9 cellular contexts compared by ENCODE assay signal in genomic region chr12:116324684-116325664, GRCh38. TPM values are rescaled to one million over a fixed set of nuclear protein-coding genes. Genes with fewer than 3 reads are reported as not detected.
DNase-seq lines count a peak whose midpoint lies in the region; ATAC-seq and TF ChIP-seq lines count a peak whose summit lies in the region.
"Had no signal": no experiment of that assay in that cellular context is flagged by ENCODE, and none has a peak within 500 bp of the region (broad histone marks: within the 10 kb centered on the region; RNA-seq: fewer than 3 reads in every experiment).

No MANE protein-coding gene starts in this region.

- ATAC-seq in HG03039 (IDR thresholded peaks at IDR 0.05; ENCODE audit: unreplicated experiment) = peak; percentile 72
- peak; percentile 83 for ATAC-seq in stimulated activated memory B cell treated with anti-CD40 and anti-IgM and Interleukin-4, amounts not matched to agents 10 μg/mL and 1 μg/mL and 100 μg/mL, for 72 hours

- no peak overlapping the region for H3K27ac ChIP-seq in SJCRH30
- no peak overlapping the region for H3K27ac ChIP-seq in WERI-Rb-1
- H3K27ac ChIP-seq: SJSA1 had no signal

- H3K9me3 ChIP-seq in SJCRH30 (replicated peaks) = no peaks in the 10 kb centered on the region
- no peaks in the 10 kb centered on the region for H3K9me3 ChIP-seq in WERI-Rb-1 (ENCODE audit: severe bottlenecking)
- H3K9me3 ChIP-seq: SJSA1 had no signal

- no peaks in the 10 kb centered on the region for H3K27me3 ChIP-seq in SJCRH30
- no peaks in the 10 kb centered on the region for H3K27me3 ChIP-seq in WERI-Rb-1 (ENCODE audit: insufficient read depth, low read depth, severe bottlenecking)
- H3K27me3 ChIP-seq: SJSA1 had no signal

- no peak for TF ChIP-seq CTCF in WERI-Rb-1 (IDR thresholded peaks at IDR 0.05; ENCODE audit: low read depth, low read length)

- no peaks in the 10 kb centered on the region for H3K4me1 ChIP-seq in SJCRH30

- H3K4me3 ChIP-seq in SJCRH30 (no peak overlapping the region), WERI-Rb-1 (ENCODE audit: low read depth, low read length) (no peak overlapping the region)
- H3K4me3 ChIP-seq: SJSA1 had no signal

- no peaks in the 10 kb centered on the region for H3K27me3 Mint-ChIP-seq in activated T-cell treated with anti-CD3 and anti-CD28 coated beads, Interleukin-2, amount 50 U/mL, for 24 hours
- no peaks in the 10 kb centered on the region for H3K27me3 Mint-ChIP-seq in T-helper 1 cell treated with Interleukin-12 subunit alpha and Interleukin-12 subunit beta and Interleukin-4 antibody, amounts not matched to agents 30 μg/mL and 1 μg/mL, for 36 hours (ENCODE audit: low read depth)
- no peaks in the 10 kb centered on the region for H3K27me3 Mint-ChIP-seq in stimulated activated memory B cell treated with anti-CD40 and anti-IgM and Interleukin-4, amounts not matched to agents 10 μg/mL and 1 μg/mL and 100 μg/mL, for 72 hours

- H3K27ac Mint-ChIP-seq in activated T-cell treated with anti-CD3 and anti-CD28 coated beads, Interleukin-2, amount 50 U/mL, for 24 hours = peak overlapping the region; percentile 81
- peak overlapping the region; percentile 79 for H3K27ac Mint-ChIP-seq in T-helper 1 cell treated with Interleukin-12 subunit alpha and Interleukin-12 subunit beta and Interleukin-4 antibody, amounts not matched to agents 30 μg/mL and 1 μg/mL, for 36 hours
- H3K27ac Mint-ChIP-seq in stimulated activated memory B cell treated with anti-CD40 and anti-IgM and Interleukin-4, amounts not matched to agents 10 μg/mL and 1 μg/mL and 100 μg/mL, for 72 hours = peak overlapping the region; percentile 91

- H3K36me3 ChIP-seq in SJCRH30 = no peaks in the 10 kb centered on the region
- H3K36me3 ChIP-seq in WERI-Rb-1 = no peaks in the 10 kb centered on the region
- H3K36me3 ChIP-seq: SJSA1 had no signal

- H3K4me3 Mint-ChIP-seq in activated T-cell treated with anti-CD3 and anti-CD28 coated beads, Interleukin-2, amount 50 U/mL, for 24 hours = peak overlapping the region; percentile 12
- H3K4me3 Mint-ChIP-seq in T-helper 1 cell treated with Interleukin-12 subunit alpha and Interleukin-12 subunit beta and Interleukin-4 antibody, amounts not matched to agents 30 μg/mL and 1 μg/mL, for 36 hours = peak overlapping the region; percentile 5
- H3K4me3 Mint-ChIP-seq in stimulated activated memory B cell treated with anti-CD40 and anti-IgM and Interleukin-4, amounts not matched to agents 10 μg/mL and 1 μg/mL and 100 μg/mL, for 72 hours = peak overlapping the region; percentile 12

- no peaks in the 10 kb centered on the region for H3K36me3 Mint-ChIP-seq in activated T-cell treated with anti-CD3 and anti-CD28 coated beads, Interleukin-2, amount 50 U/mL, for 24 hours (ENCODE audit: low read depth)
- H3K36me3 Mint-ChIP-seq in T-helper 1 cell treated with Interleukin-12 subunit alpha and Interleukin-12 subunit beta and Interleukin-4 antibody, amounts not matched to agents 30 μg/mL and 1 μg/mL, for 36 hours (ENCODE audit: low read depth) = peaks cover 4% of the 10 kb centered on the region
- no peaks in the 10 kb centered on the region for H3K36me3 Mint-ChIP-seq in stimulated activated memory B cell treated with anti-CD40 and anti-IgM and Interleukin-4, amounts not matched to agents 10 μg/mL and 1 μg/mL and 100 μg/mL, for 72 hours

- no peaks in the 10 kb centered on the region for H3K9me3 Mint-ChIP-seq in activated T-cell treated with anti-CD3 and anti-CD28 coated beads, Interleukin-2, amount 50 U/mL, for 24 hours
- peaks cover 8% of the 10 kb centered on the region for H3K9me3 Mint-ChIP-seq in T-helper 1 cell treated with Interleukin-12 subunit alpha and Interleukin-12 subunit beta and Interleukin-4 antibody, amounts not matched to agents 30 μg/mL and 1 μg/mL, for 36 hours
- H3K9me3 Mint-ChIP-seq in stimulated activated memory B cell treated with anti-CD40 and anti-IgM and Interleukin-4, amounts not matched to agents 10 μg/mL and 1 μg/mL and 100 μg/mL, for 72 hours = no peaks in the 10 kb centered on the region

- DNase-seq in activated T-cell treated with anti-CD3 and anti-CD28 coated beads, Interleukin-2, amount 50 U/mL, for 24 hours = no peak
- DNase-seq in activated T-cell treated with anti-CD3 and anti-CD28 coated beads, Interleukin-2, amount 50 U/mL, for 48 hours = no peak
- DNase-seq in SJCRH30 = no peak
- DNase-seq in NCI-H1105 (lab: John Stamatoyannopoulos, UW) = no peak
- no peak for DNase-seq in WERI-Rb-1

- H3K4me1 Mint-ChIP-seq in activated T-cell treated with anti-CD3 and anti-CD28 coated beads, Interleukin-2, amount 50 U/mL, for 24 hours (ENCODE audit: low read depth) = peaks cover 41% of the 10 kb centered on the region
- H3K4me1 Mint-ChIP-seq in T-helper 1 cell treated with Interleukin-12 subunit alpha and Interleukin-12 subunit beta and Interleukin-4 antibody, amounts not matched to agents 30 μg/mL and 1 μg/mL, for 36 hours (ENCODE audit: low read depth) = peaks cover 32% of the 10 kb centered on the region
- H3K4me1 Mint-ChIP-seq in stimulated activated memory B cell treated with anti-CD40 and anti-IgM and Interleukin-4, amounts not matched to agents 10 μg/mL and 1 μg/mL and 100 μg/mL, for 72 hours = peaks cover 32% of the 10 kb centered on the region

RNA-seq across cellular contexts. Expression of gene MED13L, which starts 47.5 kb away (rescaled TPM):
- 49.1 and 62.0 TPM in 2 replicates for total RNA-seq in SJCRH30 (2014; rRNA removed; shearing (Covaris generic))
